17 cellular contexts compared by ENCODE assay signal in genomic region chr12:26247873-26248272, GRCh38. TPM values are rescaled to one million over a fixed set of nuclear protein-coding genes. Genes with fewer than 3 reads are reported as not detected.
DNase-seq lines count a peak whose midpoint lies in the region; ATAC-seq and TF ChIP-seq lines count a peak whose summit lies in the region.
"Had no signal": no experiment of that assay in that cellular context is flagged by ENCODE, and none has a peak within 500 bp of the region (broad histone marks: within the 10 kb centered on the region; RNA-seq: fewer than 3 reads in every experiment).

No MANE protein-coding gene starts in this region.

- H4K20me1 ChIP-seq in BLaER1: no peaks in the 10 kb centered on the region

- ATAC-seq in GM19035 (IDR thresholded peaks at IDR 0.05; ENCODE audit: unreplicated experiment): no peak
- ATAC-seq in HG03175 (IDR thresholded peaks at IDR 0.05; ENCODE audit: unreplicated experiment): no peak
- ATAC-seq: GM12878, Right ventricle myocardium inferior had no signal

- no peak for TF ChIP-seq CTCF in NB4 (IDR thresholded peaks at IDR 0.05; ENCODE audit: low read depth, low read length)

- H3K4me3 ChIP-seq in BLaER1 (no peak overlapping the region), NB4 (ENCODE audit: low read depth, low read length) (no peak overlapping the region)
- H3K4me3 ChIP-seq: GM12878 had no signal

- TF ChIP-seq POLR2A in NB4 (IDR thresholded peaks at IDR 0.05; ENCODE audit: extremely low read depth, insufficient read length): no peak

- H3K36me3 ChIP-seq in BLaER1: no peaks in the 10 kb centered on the region

- 0 out of 2 replicates have a peak overlapping the region, but pooled peaks have one; percentile 31 for H3K4me2 ChIP-seq in BLaER1

- no peak overlapping the region for H3K27ac Mint-ChIP-seq in activated CD4-positive, alpha-beta memory T cell treated with anti-CD3 and anti-CD28 coated beads, Interleukin-2, amount 10 ng/mL, durations not matched to agents 7 days and 5 days

- CTCF ChIA-PET in activated CD4-positive, alpha-beta memory T cell treated with anti-CD3 and anti-CD28 coated beads, Interleukin-2, amount 10 ng/mL, durations not matched to agents 7 days and 5 days (lab: Charles Lee): no interaction called here

- DNase-seq in NB4 (ENCODE audit: low read depth) (peak; percentile 94), RPMI7951 (ENCODE audit: low read depth) (peak; percentile 36), medulla oblongata (ENCODE audit: extremely low spot score) (peak; percentile 51), activated gamma-delta T cell treated with Interleukin-2 at 50 U/mL for 16 hours (no peak)
- DNase-seq in activated CD4-positive, alpha-beta memory T cell treated with anti-CD3 and anti-CD28 coated beads, Interleukin-2, amount 10 ng/mL, durations not matched to agents 7 days and 5 days: no peak
- DNase-seq: C1 segment of cervical spinal cord, DMS 273 treated with DMSO at 0.1 percent for 48 hours, GDM1, GOT3, NCI-H1092 treated with DMSO at 0.1 percent for 48 hours, NCI-H2227 treated with DMSO at 0.1 percent for 48 hours, NCI-H524 had no signal

- no peaks in the 10 kb centered on the region for H3K4me1 Mint-ChIP-seq in activated CD4-positive, alpha-beta memory T cell treated with anti-CD3 and anti-CD28 coated beads, Interleukin-2, amount 10 ng/mL, durations not matched to agents 7 days and 5 days

- H3K9me3 ChIP-seq in BLaER1: 0 out of 2 replicates have a peak, but pooled peaks cover 8% of the 10 kb centered on the region

- no peak overlapping the region for H3K9ac ChIP-seq in BLaER1

- H3K4me3 Mint-ChIP-seq in activated CD4-positive, alpha-beta memory T cell treated with anti-CD3 and anti-CD28 coated beads, Interleukin-2, amount 10 ng/mL, durations not matched to agents 7 days and 5 days: no peak overlapping the region

- H3K4me1 ChIP-seq in BLaER1: 0 out of 2 replicates have a peak, but pooled peaks cover 4% of the 10 kb centered on the region

- H3K27me3 Mint-ChIP-seq in activated CD4-positive, alpha-beta memory T cell treated with anti-CD3 and anti-CD28 coated beads, Interleukin-2, amount 10 ng/mL, durations not matched to agents 7 days and 5 days: peaks cover 4% of the 10 kb centered on the region

- no peak overlapping the region for H3K27ac ChIP-seq in BLaER1

- POLR2A ChIA-PET in activated CD4-positive, alpha-beta memory T cell treated with anti-CD3 and anti-CD28 coated beads, Interleukin-2, amount 10 ng/mL, durations not matched to agents 7 days and 5 days (lab: Charles Lee): no interaction called here

- no peaks in the 10 kb centered on the region for H3K36me3 Mint-ChIP-seq in activated CD4-positive, alpha-beta memory T cell treated with anti-CD3 and anti-CD28 coated beads, Interleukin-2, amount 10 ng/mL, durations not matched to agents 7 days and 5 days (ENCODE audit: low read depth)

- no peaks in the 10 kb centered on the region for H3K9me3 Mint-ChIP-seq in activated CD4-positive, alpha-beta memory T cell treated with anti-CD3 and anti-CD28 coated beads, Interleukin-2, amount 10 ng/mL, durations not matched to agents 7 days and 5 days

- no peaks in the 10 kb centered on the region for H3K27me3 ChIP-seq in BLaER1

RNA-seq across cellular contexts. Expression of gene SSPN, which starts 52.5 kb away (rescaled TPM):
- total RNA-seq in RPMI7951 (2014; rRNA removed; shearing (Covaris generic)): 13.2 and 14.0 TPM in 2 replicates
- total RNA-seq in activated CD4-positive, alpha-beta memory T cell treated with anti-CD3 and anti-CD28 coated beads, Interleukin-2, amount 10 ng/mL, durations not matched to agents 7 days and 5 days: not detected

Comparison
In these comparisons a context has a peak if more than half of its experiments do, and no peak if none do; other contexts are left out.
1. DNase-seq: peak in NB4 (single experiment), RPMI7951 (single experiment) and medulla oblongata (single experiment); none in activated gamma-delta T cell treated with Interleukin-2 at 50 U/mL for 16 hours (single experiment) and activated CD4-positive, alpha-beta memory T cell treated with anti-CD3 and anti-CD28 coated beads, Interleukin-2, amount 10 ng/mL, durations not matched to agents 7 days and 5 days (single experiment).
2. RNA of gene SSPN, which starts 52.5 kb away (total RNA-seq): 13.2 to 14.0 TPM in RPMI7951; not detected in activated CD4-positive, alpha-beta memory T cell treated with anti-CD3 and anti-CD28 coated beads, Interleukin-2, amount 10 ng/mL, durations not matched to agents 7 days and 5 days; every median in the first group is over 10 times any median in the second.